11 cellular contexts compared by ENCODE assay signal in the genomic region with DNA sequence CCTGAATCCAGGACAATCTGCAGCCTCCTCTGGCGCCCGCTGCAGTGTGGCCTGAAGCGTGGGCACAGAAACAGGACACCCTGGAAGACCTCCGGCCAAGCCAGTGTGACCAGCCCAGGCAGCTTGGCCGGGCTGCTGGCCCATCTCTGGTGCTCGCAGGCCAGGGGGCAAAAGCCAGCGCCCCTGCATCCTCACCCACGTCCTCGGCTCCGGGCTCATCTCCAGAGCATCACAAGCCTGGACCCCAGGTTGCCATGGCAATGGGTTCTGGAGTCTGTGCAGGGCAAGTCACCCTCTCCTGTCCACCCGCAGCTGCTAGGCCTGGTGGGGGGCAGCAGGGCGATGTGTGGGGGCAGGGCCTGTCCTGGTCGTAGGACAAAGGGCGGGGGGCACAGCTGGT. TPM values are rescaled to one million over a fixed set of nuclear protein-coding genes. Genes with fewer than 3 reads are reported as not detected.
DNase-seq lines count a peak whose midpoint lies in the region; ATAC-seq and TF ChIP-seq lines count a peak whose summit lies in the region.
"Had no signal": no experiment of that assay in that cellular context is flagged by ENCODE, and none has a peak within 500 bp of the region (broad histone marks: within the 10 kb centered on the region; RNA-seq: fewer than 3 reads in every experiment).

No MANE protein-coding gene starts in this region.

- intact Hi-C loops in Calu3 (cut with micrococcal nuclease; ENCODE audit: unreplicated experiment): no loop called here
- intact Hi-C loops in sciatic nerve (cut with DNase I): loop anchor here (5.0 kb wide), 1 partner anchor 733 kb away; no protein-coding TSS in a partner anchor

- H3K36me3 Mint-ChIP-seq in Calu3 (ENCODE audit: insufficient read depth, unreplicated experiment): peaks cover 16% of the 10 kb centered on the region
- H3K36me3 Mint-ChIP-seq: CD14-positive monocyte had no signal

- no peak overlapping the region for H3K4me3 ChIP-seq in gastroesophageal sphincter
- H3K4me3 ChIP-seq: colonic mucosa had no signal

- H3K4me1 Mint-ChIP-seq in Calu3 (ENCODE audit: low read depth, unreplicated experiment): peaks cover 41% of the 10 kb centered on the region

- TF ChIP-seq POLR2A in gastroesophageal sphincter (IDR thresholded peaks at IDR 0.05): no peak

- H3K4me1 ChIP-seq in gastroesophageal sphincter: peaks cover 0 to 45% (median 26%) of the 10 kb centered on the region in 3 donors
- H3K4me1 ChIP-seq: colonic mucosa had no signal

- H3K27ac Mint-ChIP-seq in Calu3 (ENCODE audit: unreplicated experiment): no peak overlapping the region

- H3K36me3 ChIP-seq in gastroesophageal sphincter: no peaks in the 10 kb centered on the region
- H3K36me3 ChIP-seq: colonic mucosa had no signal

- peak overlapping the region in 3 of 4 donors; percentile 30 to 78 (median 60) for H3K27ac ChIP-seq in gastroesophageal sphincter
- H3K27ac ChIP-seq: colonic mucosa had no signal

- H3K9me3 Mint-ChIP-seq in Calu3 (ENCODE audit: low read depth, unreplicated experiment): no peaks in the 10 kb centered on the region

- no peak for ATAC-seq in gastroesophageal sphincter
- ATAC-seq in sciatic nerve: peak; percentile 5
- ATAC-seq in HG03439 (IDR thresholded peaks at IDR 0.05; ENCODE audit: unreplicated experiment): no peak
- ATAC-seq in GM19455 (IDR thresholded peaks at IDR 0.05; ENCODE audit: unreplicated experiment): no peak

- H3K4me3 Mint-ChIP-seq in Calu3 (ENCODE audit: low read depth, unreplicated experiment): peak overlapping the region; percentile 41

- no peaks in the 10 kb centered on the region for H3K9me3 ChIP-seq in gastroesophageal sphincter
- H3K9me3 ChIP-seq: colonic mucosa had no signal

- no peak for TF ChIP-seq EP300 in gastroesophageal sphincter (IDR thresholded peaks at IDR 0.05)

- H3K27me3 Mint-ChIP-seq in Calu3 (ENCODE audit: unreplicated experiment): no peaks in the 10 kb centered on the region

- no TSS peak for BruUV-seq in Calu3 (replicated peaks; lab: Mats Ljungman, UMichigan)

- WGBS in gastroesophageal sphincter (ENCODE audit: low coverage in 1 of 2), 2 donors: 40 to 100% methylated on average over 1 to 2 of the region's 14 CpGs

- CTCF ChIA-PET in Calu3 (lab: Charles Lee): interaction anchor here (0.9 to 1.7 kb wide), 5 partner anchors 23 to 83 kb away, joined by 3 to 17 read pairs (median 3); no protein-coding TSS in a partner anchor

- DNase-seq in Calu3: no peak
- DNase-seq in SK-N-DZ (ENCODE audit: low spot score): peak; percentile 27
- DNase-seq in sciatic nerve (ENCODE audit: low spot score): no peak
- DNase-seq in NCI-H1436 treated with DMSO at 0.1 percent for 48 hours (lab: John Stamatoyannopoulos, UW): no peak
- no peak for DNase-seq in cerebellar nuclear complex (lab: John Stamatoyannopoulos, UW)
- DNase-seq: NCI-H524 treated with DMSO at 0.1 percent for 48 hours had no signal

- H3K27me3 ChIP-seq in gastroesophageal sphincter: peaks cover 4% of the 10 kb centered on the region

- no peak for TF ChIP-seq CTCF in Calu3 (IDR thresholded peaks at IDR 0.05; ENCODE audit: unreplicated experiment)
- no peak for TF ChIP-seq CTCF in gastroesophageal sphincter (IDR thresholded peaks at IDR 0.05)

RNA-seq across cellular contexts. Expression of gene PDGFB, which starts 9.3 kb away (rescaled TPM):
- total RNA-seq in Calu3 (2022): 12.1 and 25.9 TPM in 2 replicates
- 0.20 and 0.42 TPM in 2 replicates for polyA plus RNA-seq in SK-N-DZ (2014; cell fraction: cytosol; rRNA removed)
- 0.28 and 0.76 TPM in 2 replicates for polyA plus RNA-seq in SK-N-DZ (2014; cell fraction: nucleus; rRNA removed)
- total RNA-seq in gastroesophageal sphincter: 10 to 100 TPM in 3 of 4 donors, 1 to 10 TPM in 1; 7.1 to 27.9 (median 15.1) TPM
- total RNA-seq in sciatic nerve: 24.2 TPM
- polyA plus RNA-seq: CD14-positive monocyte had no signal
